In genomic region chr2:161415467-161416293, GRCh38 we compare ENCODE assay signal across 11 cellular contexts. TPM values are rescaled to one million over a fixed set of nuclear protein-coding genes. Genes with fewer than 3 reads are reported as not detected.
DNase-seq lines count a peak whose midpoint lies in the region; ATAC-seq, FAIRE-seq and TF ChIP-seq lines count a peak whose summit lies in the region.
"Had no signal": no experiment of that assay in that cellular context is flagged by ENCODE, and none has a peak within 500 bp of the region (broad histone marks: within the 10 kb centered on the region; RNA-seq: fewer than 3 reads in every experiment).

No MANE protein-coding gene starts in this region.

- DNase-seq in DMS79 treated with DMSO at 0.1 percent for 48 hours (lab: John Stamatoyannopoulos, UW) (peak; percentile 61), DMS79 (lab: John Stamatoyannopoulos, UW) (no peak), NAMALWA (ENCODE audit: low spot score) (peak; percentile 13), GM12878 (ENCODE audit: low read depth, low spot score) (no peak), activated gamma-delta T cell treated with Interleukin-2 at 50 U/mL for 16 hours (no peak), H54 (ENCODE audit: insufficient read length, low spot score) (no peak), HUDEP-2 (lab: John Stamatoyannopoulos, UW; ENCODE audit: unreplicated experiment in 76 of 76) (no peak)

- POLR2A ChIA-PET in GM12878 (lab: Charles Lee) = no interaction called here

- in situ Hi-C loops in GM12878 (cut with MboI) = no loop called here

- H3K9me2 ChIP-seq in neural cell (ENCODE audit: insufficient read depth, low read length) = no peaks in the 10 kb centered on the region

- H3K4me2 ChIP-seq in GM12878 (ENCODE audit: control insufficient read depth, insufficient read depth) (peak overlapping the region; percentile 94), neural cell (ENCODE audit: low read length) (no peak overlapping the region)

- H4K20me1 ChIP-seq in GM12878 (ENCODE audit: control insufficient read depth, insufficient read depth) = no peaks in the 10 kb centered on the region
- H4K20me1 ChIP-seq in neural cell (ENCODE audit: insufficient read depth) = no peaks in the 10 kb centered on the region

- CTCF ChIA-PET in GM12878 (lab: Yijun Ruan, JAX) = interaction anchor here (0.9 kb wide), 1 partner anchor 18 kb away, joined by 3 read pairs; no protein-coding TSS in a partner anchor

- 26% methylated on average over 21 of the region's 21 CpGs for WGBS in GM12878 (ENCODE audit: insufficient coverage, insufficient replicate concordance, low lambda C conversion rate, missing lambda C conversion rate)

- peaks cover 5% of the 10 kb centered on the region; the same call in 1 of the 2 replicates for H3K4me1 ChIP-seq in GM12878 (ENCODE audit: control insufficient read depth, insufficient read depth, low read length)

- H3K36me3 ChIP-seq in GM12878 (ENCODE audit: control insufficient read depth in 2 of 2, insufficient read depth in 2 of 2, low read length in 1 of 2) = no peaks in the 10 kb centered on the region
- no peaks in the 10 kb centered on the region for H3K36me3 ChIP-seq in neural cell (ENCODE audit: insufficient read depth, low read length)

- RAD21 ChIA-PET in GM12878 (lab: Charles Lee; ENCODE audit: unreplicated experiment) = no interaction called here

- BruUV-seq in GM12878 (replicated peaks; lab: Mats Ljungman, UMichigan) = no TSS peak

- H3K27ac ChIP-seq in GM12878 (ENCODE audit: control insufficient read depth, insufficient read depth) (no peak overlapping the region), neural cell (ENCODE audit: low read length) (peak overlapping the region; percentile 42)

- peaks cover 23 to 44% of the 10 kb centered on the region in 2 experiments for H3K27me3 ChIP-seq in GM12878 (replicated peaks in 1 of 2; ENCODE audit: control insufficient read depth in 2 of 2, insufficient read depth in 2 of 2, low read length in 1 of 2)
- H3K27me3 ChIP-seq in neural cell (ENCODE audit: insufficient read depth, low read depth, low read length) = peaks cover 80% of the 10 kb centered on the region

- no peak for ATAC-seq in GM12878

- TF ChIP-seq RAD21 in GM12878 (IDR thresholded peaks at IDR 0.05; ENCODE audit: insufficient read depth, low read depth, low read length) = no peak
- no peak for TF ChIP-seq RAD21 in neural cell (conservative IDR thresholded peaks at IDR 0.05)

- H3K9ac ChIP-seq in GM12878 (ENCODE audit: control insufficient read depth, insufficient read depth, low read length) (no peak overlapping the region), neural cell (ENCODE audit: low read length) (peak overlapping the region; percentile 7)

- no peak for TF ChIP-seq POLR2A in GM12878 (IDR thresholded peaks at IDR 0.05; ENCODE audit: low read depth, low read length)
- no peak for TF ChIP-seq POLR2A in H54 (IDR thresholded peaks at IDR 0.05; ENCODE audit: low read depth, low read length)

- H3K9me3 ChIP-seq in GM12878 (replicated peaks; ENCODE audit: control insufficient read depth, insufficient read depth, low read length) (no peaks in the 10 kb centered on the region; the same call in 2 of the 3 replicates), neural cell (ENCODE audit: low read length) (no peaks in the 10 kb centered on the region)

- H2AFZ ChIP-seq in GM12878 (ENCODE audit: control insufficient read depth, low read depth, low read length) (no peak overlapping the region), neural cell (ENCODE audit: low read depth, low read length) (no peak overlapping the region)

- no peaks in the 10 kb centered on the region for H3F3A ChIP-seq in neural cell (ENCODE audit: insufficient read depth, low read length, poor library complexity, severe bottlenecking)

- no peaks in the 10 kb centered on the region for H3K79me2 ChIP-seq in GM12878 (ENCODE audit: control insufficient read depth, insufficient read depth, low read length)
- H3K79me2 ChIP-seq in neural cell (replicated peaks; ENCODE audit: insufficient read depth, low read length) = no peaks in the 10 kb centered on the region

- TF ChIP-seq CTCF in GM12878 (IDR thresholded peaks at IDR 0.05 in 2 of 3, conservative IDR thresholded peaks at IDR 0.05 in 1 of 3; ENCODE audit: control insufficient read depth in 2 of 3, extremely low read depth in 1 of 3, insufficient read depth in 1 of 3, low read depth in 3 of 3, low read length in 3 of 3) (no peak), neural cell (IDR thresholded peaks at IDR 0.05; ENCODE audit: poor library complexity, severe bottlenecking) (no peak)

- no peak for FAIRE-seq in GM12878 (lab: Jason Lieb, UNC)
- no peak for FAIRE-seq in H54 (lab: Jason Lieb, UNC)
- FAIRE-seq: A204.1 had no signal

- SMC1A ChIA-PET in GM12878 (lab: Charles Lee; ENCODE audit: uncharacterized antibody, unreplicated experiment) = no interaction called here

- H3K4me3 ChIP-seq in GM12878 (peak overlapping the region; percentile 39; the same call in 1 of the 2 replicates), neural cell (ENCODE audit: low read length) (peak overlapping the region; percentile 64)
- H3K4me3 ChIP-seq: lung had no signal

- intact Hi-C loops in GM12878 (cut with micrococcal nuclease; ENCODE audit: unreplicated experiment) = no loop called here

- TF ChIP-seq EP300 in GM12878 (IDR thresholded peaks at IDR 0.05; ENCODE audit: borderline replicate concordance in 1 of 2, control insufficient read depth in 1 of 2, low read depth in 2 of 2, low read length in 2 of 2) (no peak), neural cell (conservative IDR thresholded peaks at IDR 0.05; ENCODE audit: poor library complexity, severe bottlenecking) (no peak)

TF ChIP-seq in GM12878, 131 proteins besides CTCF, POLR2A, EP300 and RAD21:
- TF ChIP-seq STAT1 (conservative IDR thresholded peaks at IDR 0.05) = no peak
- no peak for TF ChIP-seq SREBF2 (IDR thresholded peaks at IDR 0.05; ENCODE audit: low read length)
- TF ChIP-seq EZH2 (IDR thresholded peaks at IDR 0.05; ENCODE audit: borderline replicate concordance, control insufficient read depth, low read depth, low read length) = peak; percentile 33; the same call in 1 of the 2 replicates

TF ChIP-seq in neural cell, 6 proteins besides CTCF, POLR2A, EP300 and RAD21:
- TF ChIP-seq POLR2AphosphoS5 (IDR thresholded peaks at IDR 0.05) (peak; percentile 28), TAF1 (IDR thresholded peaks at IDR 0.05; ENCODE audit: low read depth) (no peak), EZH2 (IDR thresholded peaks at IDR 0.05; ENCODE audit: borderline replicate concordance, insufficient read depth, low read length, poor library complexity, severe bottlenecking) (no peak)

RNA-seq across cellular contexts. Expression of gene TBR1, which starts 0.4 kb away (rescaled TPM):
- total RNA-seq in GM12878 (2013; cell fraction: nucleolus; rRNA removed) = 0.12 TPM in 1 of 2 replicates, not detected in the other
- total RNA-seq in GM12878 (2014; rRNA removed) = not detected in 2 replicates
- not detected in 2 replicates for total RNA-seq in GM12878 (2014; rRNA removed; fragmentation: Illumina TruSeq; extraction: Trizol)
- not detected in 2 replicates for total RNA-seq in GM12878 (2021)
- not detected for polyA plus RNA-seq in GM12878 (2011; ENCODE audit: low read depth)
- polyA plus RNA-seq in GM12878 (2011; rRNA removed) = 0.01 and 0.10 TPM in 2 replicates
- polyA plus RNA-seq in GM12878 (2011; cell fraction: cytosol; rRNA removed) = 0.02 TPM in 1 of 2 replicates, not detected in the other
- 0.04 and 0.10 TPM in 2 replicates for polyA plus RNA-seq in GM12878 (2011; cell fraction: nucleus; rRNA removed)
- polyA plus RNA-seq in GM12878 (2012) = not detected in 2 replicates
- 0.14 TPM in 1 of 2 replicates, not detected in the other for polyA plus RNA-seq in GM12878 (2014; fragmentation: Illumina TruSeq; extraction: Trizol)
- not detected for polyA plus RNA-seq in GM12878 (2014; fragmentation: Nextera tagmentation; extraction: Ambion mirVana)
- not detected in 2 replicates for polyA plus RNA-seq in GM12878 (2014; rRNA removed)
- not detected for polyA plus RNA-seq in GM12878 (2016; fragmentation: Nextera tagmentation; extraction: Ambion mirVana)
- 0.05 and 0.07 TPM in 2 replicates for polyA minus RNA-seq in GM12878 (2011; rRNA and poly(A)+ RNA removed)
- polyA minus RNA-seq in GM12878 (2011; cell fraction: cytosol; rRNA and poly(A)+ RNA removed) = not detected in 2 replicates
- polyA minus RNA-seq in GM12878 (2011; cell fraction: nucleus; rRNA and poly(A)+ RNA removed) = 0.19 and 0.36 TPM in 2 replicates
- polyA plus RNA-seq in neural cell = 4.5 and 7.2 TPM in 2 replicates
- 9.0 and 11.5 TPM in 2 replicates for polyA minus RNA-seq in neural cell
- total RNA-seq: HT1080, lung had no signal

Comparison
In these comparisons a context has a peak if more than half of its experiments do, and no peak if none do; other contexts are left out.
1. DNase-seq: peak in DMS79 treated with DMSO at 0.1 percent for 48 hours (single experiment) and NAMALWA (single experiment); none in DMS79 (single experiment), GM12878 (single experiment), activated gamma-delta T cell treated with Interleukin-2 at 50 U/mL for 16 hours (single experiment), H54 (single experiment) and HUDEP-2 (0 of 76).